In the genomic region with DNA sequence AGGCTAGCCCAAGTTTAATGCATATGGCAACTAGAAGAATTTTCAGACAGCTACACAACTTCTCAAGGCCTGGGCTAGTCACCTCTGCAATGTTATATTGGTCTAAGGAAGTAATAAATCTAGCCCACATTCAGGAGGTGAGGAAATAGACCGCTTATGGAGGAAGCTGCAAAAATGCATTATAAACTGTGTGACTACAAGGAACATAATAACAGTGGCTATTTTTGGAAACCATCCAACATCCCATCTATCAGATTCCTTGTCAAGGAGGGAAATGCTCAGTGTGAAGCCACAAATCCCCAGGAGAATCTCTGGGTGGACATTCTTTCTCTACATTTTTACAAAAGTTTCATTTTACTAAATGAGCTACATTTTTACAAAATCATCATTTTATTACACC, we compare ENCODE assay signal across 18 cellular contexts.
DNase-seq lines count a peak whose midpoint lies in the region; ATAC-seq and TF ChIP-seq lines count a peak whose summit lies in the region.
"Had no signal": no experiment of that assay in that cellular context is flagged by ENCODE, and none has a peak within 500 bp of the region (broad histone marks: within the 10 kb centered on the region; RNA-seq: fewer than 3 reads in every experiment).

No MANE protein-coding gene starts in this region.

- peaks cover 18% of the 10 kb centered on the region for H3K4me1 ChIP-seq in HEK293 (ENCODE audit: control insufficient read depth, insufficient read depth, low read length)
- H3K4me1 ChIP-seq in CD8-positive, alpha-beta memory T cell (ENCODE audit: insufficient read depth, low read length), result no peaks in the 10 kb centered on the region
- H3K4me1 ChIP-seq: BLaER1 treated with 17β-estradiol and CSF1 and Interleukin-3, amounts not matched to agents 10 nM and 100 nM had no signal

- H3K4me3 Mint-ChIP-seq in CD8-positive, alpha-beta memory T cell, result no peak overlapping the region
- H3K4me3 Mint-ChIP-seq: effector memory CD8-positive, alpha-beta T cell; mesothelial cell of epicardium had no signal

- peak overlapping the region; percentile 47 for H3K27ac ChIP-seq in HEK293 (ENCODE audit: extremely low read depth, low read depth, low read length)
- no peak overlapping the region for H3K27ac ChIP-seq in CD8-positive, alpha-beta memory T cell (ENCODE audit: low read depth, low read length)
- H3K27ac ChIP-seq: BLaER1 treated with 17β-estradiol and CSF1 and Interleukin-3, amounts not matched to agents 10 nM and 100 nM; WERI-Rb-1 had no signal

- CTCF ChIA-PET in HEK293 (lab: Yijun Ruan, JAX), result interaction anchor here (0.6 to 1.5 kb wide), 3 partner anchors 42 to 75 kb away, joined by 3 to 5 read pairs (median 4); no protein-coding TSS in a partner anchor
- CTCF ChIA-PET in CD8-positive, alpha-beta memory T cell (lab: Charles Lee), result no interaction called here

- H3K36me3 ChIP-seq in HEK293 (ENCODE audit: control insufficient read depth in 2 of 2, insufficient read depth in 1 of 2, low read length in 2 of 2), result no peaks in the 10 kb centered on the region
- no peaks in the 10 kb centered on the region for H3K36me3 ChIP-seq in CD8-positive, alpha-beta memory T cell (ENCODE audit: insufficient read depth, low read length)
- H3K36me3 ChIP-seq: BLaER1 treated with 17β-estradiol and CSF1 and Interleukin-3, amounts not matched to agents 10 nM and 100 nM; spleen; WERI-Rb-1 had no signal

- in situ Hi-C loops in astrocyte of the cerebellum (cut with HindIII; ENCODE audit: low sequenced_read_pairs), result no loop called here

- peaks cover 0 to 1% (median 0%) of the 10 kb centered on the region in 3 donors for H3K36me3 Mint-ChIP-seq in CD8-positive, alpha-beta memory T cell
- H3K36me3 Mint-ChIP-seq: mesothelial cell of epicardium had no signal

- POLR2A ChIA-PET in HEK293 (lab: Yijun Ruan, JAX), result no interaction called here
- POLR2A ChIA-PET in CD8-positive, alpha-beta memory T cell (lab: Charles Lee), result no interaction called here

- ATAC-seq in HG02571 (IDR thresholded peaks at IDR 0.05; ENCODE audit: unreplicated experiment), result no peak
- ATAC-seq: effector memory CD8-positive, alpha-beta T cell had no signal

- H3K27me3 Mint-ChIP-seq in CD8-positive, alpha-beta memory T cell, result no peaks in the 10 kb centered on the region
- H3K27me3 Mint-ChIP-seq: effector memory CD8-positive, alpha-beta T cell had no signal

- no peak overlapping the region for H3K4me3 ChIP-seq in AG10803 (ENCODE audit: low read length)
- no peak overlapping the region for H3K4me3 ChIP-seq in HEK293 (ENCODE audit: low read depth, low read length)
- H3K4me3 ChIP-seq in astrocyte of the cerebellum (ENCODE audit: low read depth, low read length), result no peak overlapping the region
- no peak overlapping the region for H3K4me3 ChIP-seq in CD8-positive, alpha-beta memory T cell (ENCODE audit: low read length)
- H3K4me3 ChIP-seq: BLaER1 treated with 17β-estradiol and CSF1 and Interleukin-3, amounts not matched to agents 10 nM and 100 nM; spleen had no signal

- no peak for TF ChIP-seq CTCF in AG10803 (conservative IDR thresholded peaks at IDR 0.05; ENCODE audit: low read length)
- no peak for TF ChIP-seq CTCF in HEK293 (tag by site-specific recombination; IDR thresholded peaks at IDR 0.05)
- TF ChIP-seq CTCF in astrocyte of the cerebellum (IDR thresholded peaks at IDR 0.05; ENCODE audit: low read depth, low read length, missing control alignments), result no peak

- no peaks in the 10 kb centered on the region for H3K4me1 Mint-ChIP-seq in CD8-positive, alpha-beta memory T cell

- peaks cover 0 to 6% (median 0%) of the 10 kb centered on the region in 5 donors for H3K9me3 Mint-ChIP-seq in CD8-positive, alpha-beta memory T cell

- DNase-seq in AG10803 (ENCODE audit: low read depth) (peak; percentile 91), astrocyte of the cerebellum (ENCODE audit: low read depth) (peak; percentile 82), myocyte (ENCODE audit: low read depth) (peak; percentile 75), NCI-H146 treated with DMSO at 0.1 percent for 48 hours (lab: John Stamatoyannopoulos, UW; ENCODE audit: unreplicated experiment) (no peak), GOT3 (lab: John Stamatoyannopoulos, UW) (no peak)
- no peak for DNase-seq in CD8-positive, alpha-beta memory T cell
- DNase-seq: activated naive CD4-positive, alpha-beta T cell; effector memory CD8-positive, alpha-beta T cell; glutamatergic neuron; NCI-H1105 treated with DMSO at 0.1 percent for 48 hours; nucleus accumbens; spleen; SW 1271; WERI-Rb-1 had no signal

- H3K9me3 ChIP-seq in HEK293 (ENCODE audit: control insufficient read depth, insufficient read depth, low read depth, low read length), result no peaks in the 10 kb centered on the region; the same call in 1 of the 2 replicates
- no peaks in the 10 kb centered on the region for H3K9me3 ChIP-seq in CD8-positive, alpha-beta memory T cell (ENCODE audit: low read length)
- H3K9me3 ChIP-seq: BLaER1 treated with 17β-estradiol and CSF1 and Interleukin-3, amounts not matched to agents 10 nM and 100 nM; spleen had no signal

- H3K27ac Mint-ChIP-seq in CD8-positive, alpha-beta memory T cell, result no peak overlapping the region
- H3K27ac Mint-ChIP-seq: effector memory CD8-positive, alpha-beta T cell; mesothelial cell of epicardium had no signal

- no peaks in the 10 kb centered on the region for H3K27me3 ChIP-seq in CD8-positive, alpha-beta memory T cell (ENCODE audit: insufficient read depth, low read length, poor library complexity, severe bottlenecking)
- H3K27me3 ChIP-seq: BLaER1 treated with 17β-estradiol and CSF1 and Interleukin-3, amounts not matched to agents 10 nM and 100 nM; spleen had no signal

TF ChIP-seq in HEK293, 187 proteins besides CTCF, POLR2A, EP300 and RAD21:
- TF ChIP-seq, protein P1, sequence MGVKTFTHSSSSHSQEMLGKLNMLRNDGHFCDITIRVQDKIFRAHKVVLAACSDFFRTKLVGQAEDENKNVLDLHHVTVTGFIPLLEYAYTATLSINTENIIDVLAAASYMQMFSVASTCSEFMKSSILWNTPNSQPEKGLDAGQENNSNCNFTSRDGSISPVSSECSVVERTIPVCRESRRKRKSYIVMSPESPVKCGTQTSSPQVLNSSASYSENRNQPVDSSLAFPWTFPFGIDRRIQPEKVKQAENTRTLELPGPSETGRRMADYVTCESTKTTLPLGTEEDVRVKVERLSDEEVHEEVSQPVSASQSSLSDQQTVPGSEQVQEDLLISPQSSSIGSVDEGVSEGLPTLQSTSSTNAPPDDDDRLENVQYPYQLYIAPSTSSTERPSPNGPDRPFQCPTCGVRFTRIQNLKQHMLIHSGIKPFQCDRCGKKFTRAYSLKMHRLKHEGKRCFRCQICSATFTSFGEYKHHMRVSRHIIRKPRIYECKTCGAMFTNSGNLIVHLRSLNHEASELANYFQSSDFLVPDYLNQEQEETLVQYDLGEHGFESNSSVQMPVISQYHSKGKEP (tag by site-specific recombination; IDR thresholded peaks at IDR 0.05), result peak; percentile 74
- TF ChIP-seq ZNF138 (tag by site-specific recombination; IDR thresholded peaks at IDR 0.05; ENCODE audit: borderline replicate concordance) (no peak), OVOL3 (tag by site-specific recombination; IDR thresholded peaks at IDR 0.05) (no peak), SP7 (tag by site-specific recombination; IDR thresholded peaks at IDR 0.05) (peak; percentile 78), OSR2 (tag by site-specific recombination; IDR thresholded peaks at IDR 0.05) (peak; percentile 45; the same call in 1 of the 2 replicates), ZNF747 (tag by site-specific recombination; IDR thresholded peaks at IDR 0.05) (no peak), FEZF1 (tag by site-specific recombination; IDR thresholded peaks at IDR 0.05) (peak; percentile 73)
- TF ChIP-seq, protein P2, sequence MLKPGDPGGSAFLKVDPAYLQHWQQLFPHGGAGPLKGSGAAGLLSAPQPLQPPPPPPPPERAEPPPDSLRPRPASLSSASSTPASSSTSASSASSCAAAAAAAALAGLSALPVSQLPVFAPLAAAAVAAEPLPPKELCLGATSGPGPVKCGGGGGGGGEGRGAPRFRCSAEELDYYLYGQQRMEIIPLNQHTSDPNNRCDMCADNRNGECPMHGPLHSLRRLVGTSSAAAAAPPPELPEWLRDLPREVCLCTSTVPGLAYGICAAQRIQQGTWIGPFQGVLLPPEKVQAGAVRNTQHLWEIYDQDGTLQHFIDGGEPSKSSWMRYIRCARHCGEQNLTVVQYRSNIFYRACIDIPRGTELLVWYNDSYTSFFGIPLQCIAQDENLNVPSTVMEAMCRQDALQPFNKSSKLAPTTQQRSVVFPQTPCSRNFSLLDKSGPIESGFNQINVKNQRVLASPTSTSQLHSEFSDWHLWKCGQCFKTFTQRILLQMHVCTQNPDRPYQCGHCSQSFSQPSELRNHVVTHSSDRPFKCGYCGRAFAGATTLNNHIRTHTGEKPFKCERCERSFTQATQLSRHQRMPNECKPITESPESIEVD (tag by site-specific recombination; IDR thresholded peaks at IDR 0.05), result peak; percentile 46
- TF ChIP-seq, protein P3, sequence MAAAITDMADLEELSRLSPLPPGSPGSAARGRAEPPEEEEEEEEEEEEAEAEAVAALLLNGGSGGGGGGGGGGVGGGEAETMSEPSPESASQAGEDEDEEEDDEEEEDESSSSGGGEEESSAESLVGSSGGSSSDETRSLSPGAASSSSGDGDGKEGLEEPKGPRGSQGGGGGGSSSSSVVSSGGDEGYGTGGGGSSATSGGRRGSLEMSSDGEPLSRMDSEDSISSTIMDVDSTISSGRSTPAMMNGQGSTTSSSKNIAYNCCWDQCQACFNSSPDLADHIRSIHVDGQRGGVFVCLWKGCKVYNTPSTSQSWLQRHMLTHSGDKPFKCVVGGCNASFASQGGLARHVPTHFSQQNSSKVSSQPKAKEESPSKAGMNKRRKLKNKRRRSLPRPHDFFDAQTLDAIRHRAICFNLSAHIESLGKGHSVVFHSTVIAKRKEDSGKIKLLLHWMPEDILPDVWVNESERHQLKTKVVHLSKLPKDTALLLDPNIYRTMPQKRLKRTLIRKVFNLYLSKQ (tag by site-specific recombination; IDR thresholded peaks at IDR 0.05; ENCODE audit: borderline replicate concordance), result no peak

Comparison
In these comparisons a context has a peak if more than half of its experiments do, and no peak if none do; other contexts are left out.
1. DNase-seq: peak in AG10803 (single experiment), astrocyte of the cerebellum (single experiment) and myocyte (single experiment); none in NCI-H146 treated with DMSO at 0.1 percent for 48 hours (single experiment), GOT3 (single experiment) and CD8-positive, alpha-beta memory T cell (0 of 5).